Comparison of ENCODE assay signal across 1 cellular context in genomic region chr1:2553871-2554620, GRCh38.
TF ChIP-seq lines count a peak whose summit lies in the region.

No MANE protein-coding gene starts in this region.

TF ChIP-seq in GM12891, 5 proteins besides CTCF, POLR2A, EP300 and RAD21:
- TF ChIP-seq TAF1 (IDR thresholded peaks at IDR 0.05; ENCODE audit: low read depth, low read length) (no peak), POLR2AphosphoS5 (IDR thresholded peaks at IDR 0.05; ENCODE audit: low read depth, low read length) (no peak), PAX5 (IDR thresholded peaks at IDR 0.05; ENCODE audit: insufficient read depth, low read length, severe bottlenecking) (no peak), SPI1 (IDR thresholded peaks at IDR 0.05; ENCODE audit: low read depth, low read length) (no peak)
